17 cellular contexts compared by ENCODE assay signal in genomic region chr12:126248871-126249403, GRCh38.
"Had no signal": no experiment of that assay in that cellular context is flagged by ENCODE, and none has a peak within 500 bp of the region (broad histone marks: within the 10 kb centered on the region; RNA-seq: fewer than 3 reads in every experiment).

No MANE protein-coding gene starts in this region.

- H3K9me3 ChIP-seq: gastroesophageal sphincter, ovary had no signal

- H3K4me3 ChIP-seq: gastroesophageal sphincter, ovary had no signal

- H3K27ac ChIP-seq: gastroesophageal sphincter, ovary had no signal

- H3K4me1 ChIP-seq: gastroesophageal sphincter had no signal

- ATAC-seq: activated CD8-positive, alpha-beta T cell treated with anti-CD3 and anti-CD28 coated beads, Interleukin-2, amount 10 ng/mL, durations not matched to agents 7 days and 5 days; gastroesophageal sphincter; left ventricle myocardium superior; stimulated activated memory B cell treated with anti-CD40 and anti-IgM and Interleukin-4, amounts not matched to agents 10 μg/mL and 1 μg/mL and 100 μg/mL, for 72 hours had no signal

- DNase-seq: activated B cell treated with CpG ODN at 0.5 μM for 24 hours; activated CD4-positive, alpha-beta T cell treated with anti-CD3 and anti-CD28 coated beads, Interleukin-2, amount 10 ng/mL, durations not matched to agents 24 days and 14 days; activated CD8-positive, alpha-beta memory T cell treated with anti-CD3 and anti-CD28 coated beads, Interleukin-2, amount 50 U/mL, for 4 hours; activated CD8-positive, alpha-beta T cell treated with anti-CD3 and anti-CD28 coated beads, Interleukin-2, amount 10 ng/mL, durations not matched to agents 7 days and 5 days; activated gamma-delta T cell; activated T-cell treated with anti-CD3 and anti-CD28 coated beads, Interleukin-2, amount 50 U/mL, for 48 hours; amygdala; cerebellar nuclear complex; effector memory CD4-positive, alpha-beta T cell; kidney; left ventricle myocardium superior; nephron progenitor cell; ovary; stimulated activated CD4-positive, alpha-beta T cell treated with anti-CD3 and anti-CD28 coated beads, Interleukin-2, amount 100 ng/mL, for 48 hours; SW 1271 had no signal

- H3K27me3 ChIP-seq: gastroesophageal sphincter, ovary had no signal

- H3K36me3 ChIP-seq: gastroesophageal sphincter, ovary had no signal
